8 cellular contexts compared by ENCODE assay signal in the genomic region with DNA sequence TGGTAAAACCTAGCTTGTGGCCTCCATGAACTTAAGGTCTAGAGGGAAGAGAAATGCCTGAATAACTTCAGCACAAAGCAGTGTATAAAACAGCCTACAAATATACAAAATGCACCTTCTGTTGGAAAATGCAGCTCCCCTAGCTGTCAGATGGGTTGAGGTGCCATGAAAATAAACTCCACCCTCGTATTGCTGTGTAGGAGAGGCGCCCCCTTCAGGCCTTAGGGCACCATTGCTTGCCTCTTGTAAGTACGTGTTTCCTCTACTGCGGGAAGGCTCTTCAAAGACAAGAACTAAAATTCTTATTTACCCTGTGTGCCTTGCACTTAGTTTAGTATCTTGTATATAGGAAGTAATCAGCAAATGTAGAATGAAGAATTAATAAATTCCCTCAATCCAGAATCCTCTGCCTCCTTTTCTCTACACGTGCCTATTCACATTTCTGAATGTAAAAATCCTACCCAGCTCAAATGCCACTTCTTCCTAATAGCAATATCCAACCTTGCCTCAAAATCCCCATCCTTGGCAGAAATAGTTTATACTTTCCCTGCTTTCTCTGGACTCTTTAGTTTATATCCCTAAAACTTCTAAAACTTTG.
A peak's percentile ranks its signal among the peaks of the same experiment; 100 is the strongest.
DNase-seq lines count a peak whose midpoint lies in the region; ATAC-seq and TF ChIP-seq lines count a peak whose summit lies in the region.

No MANE protein-coding gene starts in this region.

- TF ChIP-seq CTCF in C4-2B (conservative IDR thresholded peaks at IDR 0.05) (peak; percentile 86), mammary epithelial cell (conservative IDR thresholded peaks at IDR 0.05 in 1 of 2, IDR thresholded peaks at IDR 0.05 in 1 of 2; ENCODE audit: extremely low read depth in 1 of 2, insufficient read depth in 1 of 2, low read depth in 1 of 2, low read length in 2 of 2) (peak; percentile 89 to 94), uterus (IDR thresholded peaks at IDR 0.05) (no peak)

- H3K4ac ChIP-seq in mesenchymal stem cell (ENCODE audit: low read depth in 1 of 2, low read length in 2 of 2) = no peak overlapping the region

- no peak overlapping the region for H2BK120ac ChIP-seq in mesenchymal stem cell (ENCODE audit: low read depth, low read length)

- no peak overlapping the region for H3K18ac ChIP-seq in mesenchymal stem cell (ENCODE audit: low read depth in 1 of 2, low read length in 2 of 2)

- BruUV-seq in mammary epithelial cell (replicated peaks; lab: Mats Ljungman, UMichigan) = no TSS peak

- no peaks in the 10 kb centered on the region for H3K9me3 ChIP-seq in mammary epithelial cell (replicated peaks; ENCODE audit: insufficient read depth, low read length)
- no peaks in the 10 kb centered on the region for H3K9me3 ChIP-seq in mesenchymal stem cell (ENCODE audit: control insufficient read depth, low read length)
- H3K9me3 ChIP-seq in uterus = no peaks in the 10 kb centered on the region

- H4K91ac ChIP-seq in mesenchymal stem cell (ENCODE audit: low read length) = no peak overlapping the region

- H2AK5ac ChIP-seq in mesenchymal stem cell (ENCODE audit: low read length, severe bottlenecking) = no peak overlapping the region

- H3K27ac ChIP-seq in C4-2B = no peak overlapping the region
- no peak overlapping the region for H3K27ac ChIP-seq in mammary epithelial cell (ENCODE audit: insufficient read depth, low read depth, low read length)
- H3K27ac ChIP-seq in mesenchymal stem cell (ENCODE audit: low read length, poor library complexity, severe bottlenecking) = no peak overlapping the region
- H3K27ac ChIP-seq in uterus = no peak overlapping the region

- ATAC-seq in GM18511 (IDR thresholded peaks at IDR 0.05; ENCODE audit: unreplicated experiment) (peak; percentile 76), HG03064 (IDR thresholded peaks at IDR 0.05; ENCODE audit: low read depth, unreplicated experiment) (peak; percentile 57)

- no peak overlapping the region for H3K23ac ChIP-seq in mesenchymal stem cell (ENCODE audit: low read length in 2 of 2)

- H4K20me1 ChIP-seq in mammary epithelial cell (ENCODE audit: insufficient read depth, low read length) = no peaks in the 10 kb centered on the region

- H2AFZ ChIP-seq in mammary epithelial cell (ENCODE audit: low read depth, low read length) (no peak overlapping the region), mesenchymal stem cell (ENCODE audit: low read depth, low read length) (no peak overlapping the region)

- DNase-seq in NCI-H82 (lab: John Stamatoyannopoulos, UW) (peak; percentile 88), mammary epithelial cell (peak; percentile 52), mesenchymal stem cell (peak; percentile 47), activated gamma-delta T cell (lab: John Stamatoyannopoulos, UW) (no peak), uterus (no peak)

- H4K8ac ChIP-seq in mesenchymal stem cell (ENCODE audit: low read length) = no peak overlapping the region

- dilution Hi-C loops in mammary epithelial cell (cut with HindIII; ENCODE audit: low sequenced_read_pairs) = no loop called here

- no peaks in the 10 kb centered on the region for H3K4me1 ChIP-seq in mammary epithelial cell (ENCODE audit: insufficient read depth, low read length)
- H3K4me1 ChIP-seq in mesenchymal stem cell (ENCODE audit: control insufficient read depth, insufficient read depth, low read depth, low read length) = no peaks in the 10 kb centered on the region
- H3K4me1 ChIP-seq in uterus = no peaks in the 10 kb centered on the region

- H3K9ac ChIP-seq in mammary epithelial cell (ENCODE audit: insufficient read depth, low read length) = no peak overlapping the region
- H3K9ac ChIP-seq in mesenchymal stem cell (ENCODE audit: low read length) = no peak overlapping the region

- intact Hi-C loops in mammary epithelial cell (cut with micrococcal nuclease) = loop anchor here (1.0 kb wide), 1 partner anchor 477 kb away; no protein-coding TSS in a partner anchor
- intact Hi-C loops in uterus (cut with DNase I; ENCODE audit: low total_unique reads) = no loop called here

- no peak overlapping the region for H2BK5ac ChIP-seq in mesenchymal stem cell (ENCODE audit: low read depth, low read length, poor library complexity, severe bottlenecking)

- 53% methylated on average over 5 of the region's 5 CpGs for WGBS in mammary epithelial cell (ENCODE audit: low coverage, missing lambda C conversion rate)
- 7% methylated on average over 4 of the region's 5 CpGs for WGBS in mesenchymal stem cell

- H2BK15ac ChIP-seq in mesenchymal stem cell (ENCODE audit: low read depth, poor library complexity, severe bottlenecking) = no peak overlapping the region

- H3K79me1 ChIP-seq in mesenchymal stem cell (replicated peaks; ENCODE audit: low read length, poor library complexity, severe bottlenecking) = no peaks in the 10 kb centered on the region

- H2BK12ac ChIP-seq in mesenchymal stem cell (ENCODE audit: low read length in 2 of 2) = no peak overlapping the region

- in situ Hi-C loops in mammary epithelial cell (cut with MboI; ENCODE audit: low sequenced_read_pairs in 2 of 2) = no loop called here

- H3K4me2 ChIP-seq in mammary epithelial cell (ENCODE audit: insufficient read depth, low read depth, low read length) (no peak overlapping the region), mesenchymal stem cell (ENCODE audit: low read length, poor library complexity, severe bottlenecking) (no peak overlapping the region)

- no peaks in the 10 kb centered on the region for H3K79me2 ChIP-seq in mammary epithelial cell (ENCODE audit: insufficient read depth, low read length)

- H3K14ac ChIP-seq in mesenchymal stem cell (ENCODE audit: low read length in 2 of 2) = no peak overlapping the region

- H3K36me3 ChIP-seq in mammary epithelial cell (ENCODE audit: insufficient read depth, low read length) (no peaks in the 10 kb centered on the region), mesenchymal stem cell (ENCODE audit: control insufficient read depth in 1 of 2, insufficient read depth in 2 of 2, low read depth in 1 of 2, low read length in 2 of 2) (no peaks in the 10 kb centered on the region), uterus (no peaks in the 10 kb centered on the region)

- H3K4me3 ChIP-seq in mammary epithelial cell (replicated peaks in 1 of 3; ENCODE audit: insufficient read depth in 1 of 3, low read depth in 2 of 3, low read length in 3 of 3) = no peak overlapping the region
- H3K4me3 ChIP-seq in mesenchymal stem cell (ENCODE audit: insufficient read depth in 1 of 2, low read depth in 1 of 2, low read length in 2 of 2) = no peak overlapping the region
- H3K4me3 ChIP-seq in uterus = no peak overlapping the region

- TF ChIP-seq POLR2A in uterus (IDR thresholded peaks at IDR 0.05) = no peak

- CTCF ChIA-PET in mammary epithelial cell (lab: Charles Lee; ENCODE audit: low non-redundant PET) = interaction anchor here (0.5 kb wide), 1 partner anchor 49 kb away, joined by 3 read pairs; no protein-coding TSS in a partner anchor

- H3K27me3 ChIP-seq in mammary epithelial cell (ENCODE audit: insufficient read depth, low read length) (no peaks in the 10 kb centered on the region), mesenchymal stem cell (ENCODE audit: control insufficient read depth in 1 of 2, insufficient read depth in 1 of 2, low read length in 2 of 2) (peaks cover 0 to 3% of the 10 kb centered on the region in 2 experiments), uterus (no peaks in the 10 kb centered on the region)

Comparison
In these comparisons a context has a peak if more than half of its experiments do, and no peak if none do; other contexts are left out.
1. CTCF ChIP-seq: peak in C4-2B (single experiment) and mammary epithelial cell (2 of 2); none in uterus (0 of 4).
2. DNase-seq: peak in NCI-H82 (single experiment), mammary epithelial cell (single experiment) and mesenchymal stem cell (single experiment); none in activated gamma-delta T cell (single experiment) and uterus (0 of 2).